18 cellular contexts compared by ENCODE assay signal in genomic region chrX:38085797-38086196, GRCh38.
DNase-seq lines count a peak whose midpoint lies in the region; ATAC-seq and TF ChIP-seq lines count a peak whose summit lies in the region.
"Had no signal": no experiment of that assay in that cellular context is flagged by ENCODE, and none has a peak within 500 bp of the region (broad histone marks: within the 10 kb centered on the region; RNA-seq: fewer than 3 reads in every experiment).

No MANE protein-coding gene starts in this region.

- H3K4me1 ChIP-seq in adrenal gland (replicated peaks in 1 of 2): peaks cover 0 to 4% of the 10 kb centered on the region in 2 donors
- H3K4me1 ChIP-seq: A549; BLaER1 treated with 17β-estradiol and CSF1 and Interleukin-3, amounts not matched to agents 10 nM and 100 nM; Caco-2 had no signal

- H3K9me3 ChIP-seq in adrenal gland (replicated peaks in 1 of 3): no peaks in the 10 kb centered on the region
- no peaks in the 10 kb centered on the region for H3K9me3 ChIP-seq in CD4-positive, alpha-beta T cell (ENCODE audit: control insufficient read depth, low read length)
- H3K9me3 ChIP-seq: A549, Caco-2 had no signal

- H3K27me3 Mint-ChIP-seq in osteocyte (ENCODE audit: unreplicated experiment): no peaks in the 10 kb centered on the region
- peaks cover 6% of the 10 kb centered on the region for H3K27me3 Mint-ChIP-seq in CD4-positive, alpha-beta T cell

- CTCF ChIA-PET in CD4-positive, alpha-beta T cell (lab: Charles Lee): no interaction called here

- peaks cover 21% of the 10 kb centered on the region for H3K4me1 Mint-ChIP-seq in osteocyte (ENCODE audit: unreplicated experiment)
- no peaks in the 10 kb centered on the region for H3K4me1 Mint-ChIP-seq in CD4-positive, alpha-beta T cell (ENCODE audit: low read depth)
- H3K4me1 Mint-ChIP-seq: B cell; CD4-positive, alpha-beta memory T cell; CD8-positive, alpha-beta memory T cell had no signal

- DNase-seq in adrenal gland (no peak), left colon (no peak), osteocyte (ENCODE audit: extremely low spot score, unreplicated experiment) (no peak), COLO668 (lab: John Stamatoyannopoulos, UW; ENCODE audit: unreplicated experiment) (no peak)
- no peak for DNase-seq in CD4-positive, alpha-beta T cell
- DNase-seq: AML-193; Caco-2; Calu3; CD4-positive, alpha-beta memory T cell; CD8-positive, alpha-beta memory T cell; DMS79 treated with DMSO at 0.1 percent for 48 hours; GF-D8 had no signal

- no peaks in the 10 kb centered on the region for H3K36me3 ChIP-seq in adrenal gland (replicated peaks in 1 of 2)
- H3K36me3 ChIP-seq: BLaER1 treated with 17β-estradiol and CSF1 and Interleukin-3, amounts not matched to agents 10 nM and 100 nM had no signal

- H3K36me3 Mint-ChIP-seq in osteocyte (ENCODE audit: unreplicated experiment): no peaks in the 10 kb centered on the region
- no peaks in the 10 kb centered on the region for H3K36me3 Mint-ChIP-seq in CD4-positive, alpha-beta T cell (ENCODE audit: low read depth)
- H3K36me3 Mint-ChIP-seq: CD4-positive, alpha-beta memory T cell; CD8-positive, alpha-beta memory T cell had no signal

- POLR2A ChIA-PET in CD4-positive, alpha-beta T cell (lab: Charles Lee): no interaction called here

- H3K4me3 ChIP-seq in adrenal gland: no peak overlapping the region
- H3K4me3 ChIP-seq: A549; BLaER1 treated with 17β-estradiol and CSF1 and Interleukin-3, amounts not matched to agents 10 nM and 100 nM had no signal

- 75 to 93% (median 85%) methylated on average over 3 to 4 of the region's 4 CpGs for WGBS in adrenal gland, 4 donors

- ATAC-seq in left colon (peak; percentile 68), HG03045 (IDR thresholded peaks at IDR 0.05; ENCODE audit: unreplicated experiment) (no peak)
- ATAC-seq in CD4-positive, alpha-beta T cell (ENCODE audit: poor library complexity): no peak
- ATAC-seq: A549 had no signal

- peak overlapping the region; percentile 27 for H3K27ac Mint-ChIP-seq in osteocyte (ENCODE audit: unreplicated experiment)
- no peak overlapping the region for H3K27ac Mint-ChIP-seq in CD4-positive, alpha-beta T cell
- H3K27ac Mint-ChIP-seq: B cell; CD4-positive, alpha-beta memory T cell; CD8-positive, alpha-beta memory T cell had no signal

- H3K27ac ChIP-seq in adrenal gland: peak overlapping the region in 3 of 5 donors; percentile 12 to 54 (median 31)
- no peak overlapping the region for H3K27ac ChIP-seq in CD4-positive, alpha-beta T cell (ENCODE audit: low read depth, low read length)
- H3K27ac ChIP-seq: 22Rv1; A549; BLaER1 treated with 17β-estradiol and CSF1 and Interleukin-3, amounts not matched to agents 10 nM and 100 nM; C4-2B had no signal

- peaks cover 9% of the 10 kb centered on the region for H3K9me3 Mint-ChIP-seq in osteocyte (ENCODE audit: unreplicated experiment)
- no peaks in the 10 kb centered on the region for H3K9me3 Mint-ChIP-seq in CD4-positive, alpha-beta T cell
- H3K9me3 Mint-ChIP-seq: CD4-positive, alpha-beta memory T cell had no signal

- intact Hi-C loops in adrenal gland (cut with DNase I): no loop called here
- intact Hi-C loops in left colon (cut with DNase I, micrococcal nuclease): no loop called here
- intact Hi-C loops in CD4-positive, alpha-beta T cell (cut with DNase I, micrococcal nuclease): no loop called here

- H3K4me3 Mint-ChIP-seq in osteocyte (ENCODE audit: unreplicated experiment): no peak overlapping the region
- H3K4me3 Mint-ChIP-seq in CD4-positive, alpha-beta T cell: no peak overlapping the region
- H3K4me3 Mint-ChIP-seq: B cell; CD4-positive, alpha-beta memory T cell; CD8-positive, alpha-beta memory T cell had no signal

- no peaks in the 10 kb centered on the region for H3K27me3 ChIP-seq in adrenal gland
- no peaks in the 10 kb centered on the region for H3K27me3 ChIP-seq in CD4-positive, alpha-beta T cell (ENCODE audit: control insufficient read depth, insufficient read depth, low read length)
- H3K27me3 ChIP-seq: BLaER1 treated with 17β-estradiol and CSF1 and Interleukin-3, amounts not matched to agents 10 nM and 100 nM had no signal

- TF ChIP-seq CTCF in adrenal gland (IDR thresholded peaks at IDR 0.05): no peak
- TF ChIP-seq CTCF in osteocyte (IDR thresholded peaks at IDR 0.05): no peak
- TF ChIP-seq CTCF in CD4-positive, alpha-beta T cell (IDR thresholded peaks at IDR 0.05): no peak

- no peak for TF ChIP-seq POLR2A in adrenal gland (IDR thresholded peaks at IDR 0.05)
